Comparison of ENCODE assay signal across 12 cellular contexts in the genomic region with DNA sequence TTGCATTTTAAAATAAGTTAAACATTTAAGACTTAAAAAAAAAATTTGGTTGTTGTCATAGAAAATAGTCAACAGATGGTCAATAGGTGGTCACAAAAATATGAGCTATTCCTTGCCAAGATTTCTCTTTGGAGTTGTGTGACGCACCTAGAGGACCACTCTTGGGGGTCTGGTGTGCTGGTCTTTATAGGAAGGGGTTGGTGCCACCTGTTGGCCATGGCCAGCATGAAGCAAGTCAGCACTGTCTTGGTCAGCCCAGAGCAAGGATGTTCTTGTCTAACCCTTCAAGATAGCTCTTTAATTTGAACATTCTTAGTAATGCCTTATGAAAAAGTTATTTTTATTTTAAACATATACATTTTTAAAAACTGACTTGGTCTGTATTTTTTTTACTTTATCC.
DNase-seq lines count a peak whose midpoint lies in the region; ATAC-seq, FAIRE-seq and TF ChIP-seq lines count a peak whose summit lies in the region.
"Had no signal": no experiment of that assay in that cellular context is flagged by ENCODE, and none has a peak within 500 bp of the region (broad histone marks: within the 10 kb centered on the region; RNA-seq: fewer than 3 reads in every experiment).

No MANE protein-coding gene starts in this region.

- no peaks in the 10 kb centered on the region for H3K79me2 ChIP-seq in OCI-LY7 (ENCODE audit: insufficient read depth, low read depth, low read length)

- H3K9me3 ChIP-seq in OCI-LY7 (ENCODE audit: low read length), result peaks cover 15% of the 10 kb centered on the region; the same call in 1 of the 2 replicates
- H3K9me3 ChIP-seq in Peyer's patch, result no peaks in the 10 kb centered on the region
- H3K9me3 ChIP-seq: ascending aorta, esophagus muscularis mucosa, MG63 had no signal

- H3K9me2 ChIP-seq in OCI-LY7 (ENCODE audit: insufficient read depth, low read length), result no peaks in the 10 kb centered on the region

- no peak for TF ChIP-seq POLR2A in Peyer's patch (IDR thresholded peaks at IDR 0.05)

- H3K36me3 ChIP-seq in OCI-LY7 (ENCODE audit: insufficient read depth, low read length), result no peaks in the 10 kb centered on the region; the same call in 1 of the 2 replicates
- no peaks in the 10 kb centered on the region for H3K36me3 ChIP-seq in Peyer's patch
- H3K36me3 ChIP-seq: ascending aorta, esophagus muscularis mucosa, MG63 had no signal

- TF ChIP-seq CTCF in OCI-LY7 (conservative IDR thresholded peaks at IDR 0.05; ENCODE audit: low read length) (peak; percentile 85), Peyer's patch (IDR thresholded peaks at IDR 0.05) (no peak)

- H4K20me1 ChIP-seq in OCI-LY7 (ENCODE audit: insufficient read depth, low read length), result no peaks in the 10 kb centered on the region

- H3K27me3 ChIP-seq in Peyer's patch, result no peaks in the 10 kb centered on the region
- H3K27me3 ChIP-seq: ascending aorta, esophagus muscularis mucosa, MG63 had no signal

- POLR2A ChIA-PET in HEK293T (lab: Yijun Ruan, JAX) (no interaction called here), OCI-LY7 (lab: Charles Lee) (interaction anchor here (0.7 to 1.6 kb wide), 4 partner anchors 15 to 241 kb away, joined by 3 to 7 read pairs (median 4); no protein-coding TSS in a partner anchor)

- no peak overlapping the region for H3K4me2 ChIP-seq in OCI-LY7 (ENCODE audit: low read length)

- CTCF ChIA-PET in HEK293T (lab: Yijun Ruan, JAX), result interaction anchor here (0.5 kb wide), 1 partner anchor 986 kb away, joined by 7 read pairs; no protein-coding TSS in a partner anchor
- CTCF ChIA-PET in OCI-LY7 (lab: Charles Lee; ENCODE audit: unreplicated experiment), result no interaction called here

- ATAC-seq in HG03175 (IDR thresholded peaks at IDR 0.05; ENCODE audit: unreplicated experiment), result no peak
- ATAC-seq: left colon had no signal

- no peak for FAIRE-seq in GM19239 (lab: Jason Lieb, UNC)

- intact Hi-C loops in OCI-LY7 (cut with micrococcal nuclease; ENCODE audit: unreplicated experiment), result loop anchor here (2.0 to 10.0 kb wide), 4 partner anchors 154 to 814 kb away; no protein-coding TSS in a partner anchor

- no peak overlapping the region for H3K27ac ChIP-seq in OCI-LY7 (ENCODE audit: low read depth, low read length, poor library complexity, severe bottlenecking)
- H3K27ac ChIP-seq in Peyer's patch, result no peak overlapping the region
- H3K27ac ChIP-seq: ascending aorta, esophagus muscularis mucosa had no signal

- DNase-seq in DMS53 (lab: John Stamatoyannopoulos, UW) (peak; percentile 60), HEK293T (ENCODE audit: extremely low spot score) (peak; percentile 51), OCI-LY7 (ENCODE audit: low spot score) (peak; percentile 69), left kidney (ENCODE audit: low read depth, low spot score) (peak; percentile 64), GM19239 (ENCODE audit: insufficient read length, low spot score) (no peak), Peyer's patch (no peak)
- no peak for DNase-seq in stimulated activated CD4-positive, alpha-beta T cell treated with anti-CD3 and anti-CD28 coated beads, Interleukin-12 subunit alpha, Interleukin-12 subunit beta, amount 100 ng/mL, for 4 hours
- DNase-seq: left colon, MG63 had no signal

- no TSS peak for BruUV-seq in OCI-LY7 (replicated peaks; lab: Mats Ljungman, UMichigan)

- H3K4me1 ChIP-seq in OCI-LY7 (ENCODE audit: insufficient read depth, low read length, poor library complexity, severe bottlenecking) (peaks cover 38% of the 10 kb centered on the region), Peyer's patch (no peaks in the 10 kb centered on the region)
- H3K4me1 ChIP-seq: ascending aorta, esophagus muscularis mucosa had no signal

- H2AFZ ChIP-seq in OCI-LY7 (ENCODE audit: low read length), result no peak overlapping the region; the same call in 1 of the 2 replicates

- H3K4me3 ChIP-seq in OCI-LY7 (ENCODE audit: low read depth, low read length, poor library complexity, severe bottlenecking), result no peak overlapping the region
- no peak overlapping the region for H3K4me3 ChIP-seq in Peyer's patch
- H3K4me3 ChIP-seq: ascending aorta, esophagus muscularis mucosa, MG63 had no signal

TF ChIP-seq in HEK293T, 16 proteins besides CTCF, POLR2A, EP300 and RAD21:
- TF ChIP-seq, protein P1, sequence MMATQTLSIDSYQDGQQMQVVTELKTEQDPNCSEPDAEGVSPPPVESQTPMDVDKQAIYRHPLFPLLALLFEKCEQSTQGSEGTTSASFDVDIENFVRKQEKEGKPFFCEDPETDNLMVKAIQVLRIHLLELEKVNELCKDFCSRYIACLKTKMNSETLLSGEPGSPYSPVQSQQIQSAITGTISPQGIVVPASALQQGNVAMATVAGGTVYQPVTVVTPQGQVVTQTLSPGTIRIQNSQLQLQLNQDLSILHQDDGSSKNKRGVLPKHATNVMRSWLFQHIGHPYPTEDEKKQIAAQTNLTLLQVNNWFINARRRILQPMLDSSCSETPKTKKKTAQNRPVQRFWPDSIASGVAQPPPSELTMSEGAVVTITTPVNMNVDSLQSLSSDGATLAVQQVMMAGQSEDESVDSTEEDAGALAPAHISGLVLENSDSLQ (IDR thresholded peaks at IDR 0.05), result no peak
- TF ChIP-seq SP1 (IDR thresholded peaks at IDR 0.05) (no peak), TARDBP (IDR thresholded peaks at IDR 0.05) (no peak)

Comparison
In these comparisons a context has a peak if more than half of its experiments do, and no peak if none do; other contexts are left out.
1. DNase-seq: peak in DMS53 (single experiment), HEK293T (single experiment), OCI-LY7 (single experiment) and left kidney (single experiment); none in stimulated activated CD4-positive, alpha-beta T cell treated with anti-CD3 and anti-CD28 coated beads, Interleukin-12 subunit alpha, Interleukin-12 subunit beta, amount 100 ng/mL, for 4 hours (single experiment), GM19239 (single experiment) and Peyer's patch (0 of 3).